Comparison of ENCODE assay signal across 8 cellular contexts in the genomic region with DNA sequence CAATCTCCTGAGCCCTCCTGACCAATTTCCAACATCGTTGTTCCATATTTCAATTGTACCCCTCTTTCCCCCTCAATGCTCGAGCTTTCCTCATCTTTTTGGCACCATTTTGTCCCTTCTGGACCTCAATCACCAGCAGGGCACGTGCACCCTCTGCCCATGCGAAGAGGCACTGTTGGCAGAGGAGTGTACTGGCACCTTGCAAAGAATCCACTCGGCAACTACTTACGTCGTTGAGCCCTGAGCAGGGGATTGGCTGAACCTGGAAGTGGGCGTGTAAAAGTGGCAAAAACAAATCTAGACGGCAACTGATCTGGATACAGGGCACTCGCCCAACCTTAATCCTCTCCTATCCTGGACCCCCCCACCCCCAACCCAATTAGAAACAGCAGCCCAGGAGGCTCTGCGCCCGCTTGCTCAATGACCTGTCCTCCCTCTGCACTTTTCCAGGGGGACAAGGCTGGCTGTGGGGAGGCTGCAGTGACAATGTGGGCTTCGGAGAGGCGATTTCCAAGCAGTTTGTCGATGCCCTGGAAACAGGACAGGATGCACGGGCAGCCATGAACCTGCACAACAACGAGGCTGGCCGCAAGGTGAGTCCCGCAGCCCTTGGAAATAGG. TPM values are rescaled to one million over a fixed set of nuclear protein-coding genes. Genes with fewer than 3 reads are reported as not detected.
DNase-seq lines count a peak whose midpoint lies in the region; ATAC-seq and TF ChIP-seq lines count a peak whose summit lies in the region.

No MANE protein-coding gene starts in this region.

- H3K4me3 Mint-ChIP-seq in activated T-cell treated with anti-CD3 and anti-CD28 coated beads, Interleukin-2, amount 50 U/mL, for 72 hours: peak overlapping the region; percentile 80 to 88
- H3K4me3 Mint-ChIP-seq in naive thymus-derived CD4-positive, alpha-beta T cell: peak overlapping the region; percentile 63 to 92 (median 86)

- in situ Hi-C loops in KBM-7 (cut with MboI; ENCODE audit: low pct_unique_long_range_greater_than_20kb, low sequenced_read_pairs): no loop called here

- H3K4me2 ChIP-seq in PC-9: peak overlapping the region; percentile 82

- peak; percentile 98 for ATAC-seq in GM21717 (IDR thresholded peaks at IDR 0.05; ENCODE audit: unreplicated experiment)
- ATAC-seq in activated T-cell treated with anti-CD3 and anti-CD28 coated beads, Interleukin-2, amount 50 U/mL, for 72 hours (replicated peaks in 1 of 2): peak; percentile 93
- peak; percentile 98 for ATAC-seq in naive thymus-derived CD4-positive, alpha-beta T cell

- TF ChIP-seq CTCF in PC-9 (conservative IDR thresholded peaks at IDR 0.05) (no peak), fibroblast of mammary gland (conservative IDR thresholded peaks at IDR 0.05; ENCODE audit: control insufficient read depth, insufficient read depth, low read depth, low read length) (no peak)

- H3K79me2 ChIP-seq in PC-9 (ENCODE audit: low read depth): no peaks in the 10 kb centered on the region

- DNase-seq in DMS153 treated with DMSO at 0.1 percent for 48 hours (lab: John Stamatoyannopoulos, UW; ENCODE audit: unreplicated experiment): peak; percentile 87
- peak; percentile 99 for DNase-seq in KBM-7
- peak; percentile 67 to 86 for DNase-seq in PC-9
- peak; percentile 86 to 91 for DNase-seq in activated T-cell treated with anti-CD3 and anti-CD28 coated beads, Interleukin-2, amount 50 U/mL, for 72 hours
- peak; percentile 84 for DNase-seq in fibroblast of mammary gland (ENCODE audit: low read depth)
- DNase-seq in naive thymus-derived CD4-positive, alpha-beta T cell: peak; percentile 86 to 97 (median 90)
- peak; percentile 70 to 72 for DNase-seq in stimulated activated CD8-positive, alpha-beta memory T cell treated with anti-CD3 and anti-CD28 coated beads, Interleukin-7, amount 100 ng/mL, for 48 hours (ENCODE audit: extremely low read depth in 1 of 2, low read depth in 1 of 2)

- intact Hi-C loops in PC-9 (cut with micrococcal nuclease; ENCODE audit: unreplicated experiment): no loop called here
- intact Hi-C loops in naive thymus-derived CD4-positive, alpha-beta T cell (cut with micrococcal nuclease): loop anchor here (1.0 kb wide), 6 partner anchors 27 to 195 kb away; a partner anchor contains a TSS

- H3F3A ChIP-seq in PC-9 (ENCODE audit: insufficient read depth, low read depth): no peaks in the 10 kb centered on the region

- H3K9me3 Mint-ChIP-seq in activated T-cell treated with anti-CD3 and anti-CD28 coated beads, Interleukin-2, amount 50 U/mL, for 72 hours: peaks cover 0 to 2% of the 10 kb centered on the region in 2 donors
- H3K9me3 Mint-ChIP-seq in naive thymus-derived CD4-positive, alpha-beta T cell: peaks cover 0 to 2% (median 0%) of the 10 kb centered on the region in 11 donors

- H3K27me3 ChIP-seq in PC-9 (ENCODE audit: insufficient read depth, low read depth): peaks cover 36% of the 10 kb centered on the region; the same call in 1 of the 2 replicates
- H3K27me3 ChIP-seq in naive thymus-derived CD4-positive, alpha-beta T cell (ENCODE audit: control insufficient read depth in 2 of 2, insufficient read depth in 2 of 2, low read length in 2 of 2): no peaks in the 10 kb centered on the region

- POLR2A ChIA-PET in PC-9 (lab: Charles Lee; ENCODE audit: unreplicated experiment): no interaction called here
- POLR2A ChIA-PET in naive thymus-derived CD4-positive, alpha-beta T cell (lab: Charles Lee): interaction anchor here (0.7 kb wide), 1 partner anchor 138 kb away, joined by 3 read pairs; no protein-coding TSS in a partner anchor

- H3K4me3 ChIP-seq in PC-9 (peak overlapping the region; percentile 55), fibroblast of mammary gland (ENCODE audit: control insufficient read depth, low read depth, low read length) (peak overlapping the region; percentile 48)
- H3K4me3 ChIP-seq in naive thymus-derived CD4-positive, alpha-beta T cell (ENCODE audit: low read length): peak overlapping the region; percentile 70

- H3K9me3 ChIP-seq in PC-9 (ENCODE audit: insufficient read depth, low read depth): no peaks in the 10 kb centered on the region
- no peaks in the 10 kb centered on the region for H3K9me3 ChIP-seq in naive thymus-derived CD4-positive, alpha-beta T cell (ENCODE audit: control insufficient read depth in 2 of 3, low read length in 3 of 3)

- no TSS peak for BruUV-seq in PC-9 (replicated peaks; lab: Mats Ljungman, UMichigan)

- H3K27ac ChIP-seq in PC-9: no peak overlapping the region
- H3K27ac ChIP-seq in naive thymus-derived CD4-positive, alpha-beta T cell (ENCODE audit: low read depth, low read length): no peak overlapping the region

- peaks cover 27% of the 10 kb centered on the region for H3K4me1 Mint-ChIP-seq in activated T-cell treated with anti-CD3 and anti-CD28 coated beads, Interleukin-2, amount 50 U/mL, for 72 hours (ENCODE audit: low read depth)
- H3K4me1 Mint-ChIP-seq in naive thymus-derived CD4-positive, alpha-beta T cell: peaks cover 10 to 35% (median 12%) of the 10 kb centered on the region in 7 donors

- peak overlapping the region; percentile 69 for H2AFZ ChIP-seq in PC-9

- no peaks in the 10 kb centered on the region for H3K9me2 ChIP-seq in PC-9 (ENCODE audit: insufficient read depth)

- CTCF ChIA-PET in PC-9 (lab: Charles Lee): interaction anchor here (0.5 to 1.4 kb wide), 2 partner anchors 27 to 149 kb away, joined by 4 to 12 read pairs; no protein-coding TSS in a partner anchor
- CTCF ChIA-PET in naive thymus-derived CD4-positive, alpha-beta T cell (lab: Charles Lee): interaction anchor here (1.1 to 4.1 kb wide), 8 partner anchors 13 to 149 kb away, joined by 3 to 51 read pairs (median 8); no protein-coding TSS in a partner anchor

- no peaks in the 10 kb centered on the region for H3K4me1 ChIP-seq in PC-9 (replicated peaks; ENCODE audit: insufficient read depth)
- peaks cover 0 to 4% of the 10 kb centered on the region in 2 donors for H3K4me1 ChIP-seq in naive thymus-derived CD4-positive, alpha-beta T cell (ENCODE audit: control insufficient read depth in 2 of 2, insufficient read depth in 2 of 2, low read length in 2 of 2)

- no peak overlapping the region for H3K27ac Mint-ChIP-seq in activated T-cell treated with anti-CD3 and anti-CD28 coated beads, Interleukin-2, amount 50 U/mL, for 72 hours
- peak overlapping the region in 5 of 9 donors; percentile 1 to 76 (median 66) for H3K27ac Mint-ChIP-seq in naive thymus-derived CD4-positive, alpha-beta T cell

- peaks cover 0 to 2% of the 10 kb centered on the region in 2 donors for H3K36me3 Mint-ChIP-seq in activated T-cell treated with anti-CD3 and anti-CD28 coated beads, Interleukin-2, amount 50 U/mL, for 72 hours (ENCODE audit: insufficient read depth in 2 of 2)
- H3K36me3 Mint-ChIP-seq in naive thymus-derived CD4-positive, alpha-beta T cell: peaks cover 0 to 19% (median 3%) of the 10 kb centered on the region in 5 donors

- H4K20me1 ChIP-seq in PC-9 (ENCODE audit: insufficient read depth): no peaks in the 10 kb centered on the region

- no peaks in the 10 kb centered on the region for H3K36me3 ChIP-seq in PC-9 (ENCODE audit: low read depth)
- no peaks in the 10 kb centered on the region for H3K36me3 ChIP-seq in naive thymus-derived CD4-positive, alpha-beta T cell (ENCODE audit: control insufficient read depth in 2 of 3, insufficient read depth in 3 of 3, low read length in 3 of 3)

- peaks cover 45% of the 10 kb centered on the region for H3K27me3 Mint-ChIP-seq in activated T-cell treated with anti-CD3 and anti-CD28 coated beads, Interleukin-2, amount 50 U/mL, for 72 hours (ENCODE audit: low read depth)
- H3K27me3 Mint-ChIP-seq in naive thymus-derived CD4-positive, alpha-beta T cell: peaks cover 4 to 31% (median 26%) of the 10 kb centered on the region in 5 donors

RNA-seq across cellular contexts. Expression of a gene that starts 18.8 kb away (rescaled TPM):
- not detected in 2 replicates for total RNA-seq in PC-9 (2021)
- total RNA-seq in activated T-cell treated with anti-CD3 and anti-CD28 coated beads, Interleukin-2, amount 50 U/mL, for 72 hours: under 1 TPM; 0.14 to 0.22 TPM
- total RNA-seq in naive thymus-derived CD4-positive, alpha-beta T cell: under 1 TPM in 2 of 5 experiments, not detected in 3; 0.27 to 0.44 TPM
- polyA plus RNA-seq in naive thymus-derived CD4-positive, alpha-beta T cell: under 1 TPM; 0.09 to 0.11 TPM

RNA-seq across cellular contexts. Expression of a gene that starts 38.1 kb away (rescaled TPM):
- total RNA-seq in PC-9 (2021): 7.4 and 9.2 TPM in 2 replicates
- 100 to 1,000 TPM in 1 of 2 donors, 10 to 100 TPM in 1; 76.5 to 106 TPM for total RNA-seq in activated T-cell treated with anti-CD3 and anti-CD28 coated beads, Interleukin-2, amount 50 U/mL, for 72 hours
- total RNA-seq in naive thymus-derived CD4-positive, alpha-beta T cell: 100 to 1,000 TPM in 1 of 5 experiments, 10 to 100 TPM in 4; 61.7 to 295 (median 65.1) TPM
- 1 to 10 TPM; 1.1 to 1.8 TPM for polyA plus RNA-seq in naive thymus-derived CD4-positive, alpha-beta T cell

RNA-seq across cellular contexts. Expression of a gene that starts 48.1 kb away (rescaled TPM):
- 85.7 and 86.0 TPM in 2 replicates for total RNA-seq in PC-9 (2021)
- total RNA-seq in activated T-cell treated with anti-CD3 and anti-CD28 coated beads, Interleukin-2, amount 50 U/mL, for 72 hours: 100 to 1,000 TPM; 327 to 390 TPM
- 100 to 1,000 TPM; 137 to 304 (median 142) TPM for total RNA-seq in naive thymus-derived CD4-positive, alpha-beta T cell
- 100 to 1,000 TPM; 390 to 554 TPM for polyA plus RNA-seq in naive thymus-derived CD4-positive, alpha-beta T cell

RNA-seq across cellular contexts. Expression of a gene that starts 54.2 kb away (rescaled TPM):
- total RNA-seq in PC-9 (2021): 37.5 and 42.0 TPM in 2 replicates
- 10 to 100 TPM; 52.8 to 55.1 TPM for total RNA-seq in activated T-cell treated with anti-CD3 and anti-CD28 coated beads, Interleukin-2, amount 50 U/mL, for 72 hours
- 10 to 100 TPM; 43.3 to 74.9 (median 54.8) TPM for total RNA-seq in naive thymus-derived CD4-positive, alpha-beta T cell
- 10 to 100 TPM; 24.0 to 28.8 TPM for polyA plus RNA-seq in naive thymus-derived CD4-positive, alpha-beta T cell
